ENCODE assay signal across 24 cellular contexts in genomic region chr16:28241924-28242323, GRCh38. TPM values are rescaled to one million over a fixed set of nuclear protein-coding genes. Genes with fewer than 3 reads are reported as not detected.
DNase-seq lines count a peak whose midpoint lies in the region; ATAC-seq, FAIRE-seq and TF ChIP-seq lines count a peak whose summit lies in the region.
"Had no signal": no experiment of that assay in that cellular context is flagged by ENCODE, and none has a peak within 500 bp of the region (broad histone marks: within the 10 kb centered on the region; RNA-seq: fewer than 3 reads in every experiment).

No MANE protein-coding gene starts in this region.

- in situ Hi-C loops in HepG2 (cut with HindIII; ENCODE audit: extremely low pct_ligation_motif_present, low pct_unique_long_range_greater_than_20kb): no loop called here

- peaks cover 2% of the 10 kb centered on the region for H3K36me3 Mint-ChIP-seq in chondrocyte (ENCODE audit: low read depth)
- H3K36me3 Mint-ChIP-seq in activated CD4-positive, alpha-beta memory T cell treated with anti-CD3 and anti-CD28 coated beads, Interleukin-2, amount 10 ng/mL, durations not matched to agents 7 days and 5 days (ENCODE audit: low read depth): no peaks in the 10 kb centered on the region
- H3K36me3 Mint-ChIP-seq: CD4-positive, alpha-beta memory T cell had no signal

- H3K27me3 Mint-ChIP-seq in chondrocyte (ENCODE audit: low read depth): peaks cover 6% of the 10 kb centered on the region
- H3K27me3 Mint-ChIP-seq in activated CD4-positive, alpha-beta memory T cell treated with anti-CD3 and anti-CD28 coated beads, Interleukin-2, amount 10 ng/mL, durations not matched to agents 7 days and 5 days: peaks cover 2% of the 10 kb centered on the region
- H3K27me3 Mint-ChIP-seq: CD4-positive, alpha-beta memory T cell had no signal

- H3K4me2 ChIP-seq in HepG2 (ENCODE audit: low read depth, low read length): no peak overlapping the region
- no peak overlapping the region for H3K4me2 ChIP-seq in trophoblast cell (ENCODE audit: low read length)
- H3K4me2 ChIP-seq: A549 had no signal

- no peak overlapping the region for H2BK5ac ChIP-seq in trophoblast cell (ENCODE audit: low read depth, low read length, poor library complexity)

- DNase-seq in chondrocyte (ENCODE audit: low spot score): no peak
- DNase-seq in HepG2 (ENCODE audit: low spot score): no peak
- no peak for DNase-seq in trophoblast cell
- no peak for DNase-seq in NK-92 (lab: John Stamatoyannopoulos, UW; ENCODE audit: unreplicated experiment)
- DNase-seq in hepatic stellate cell (ENCODE audit: low spot score): no peak
- no peak for DNase-seq in activated CD4-positive, alpha-beta memory T cell treated with anti-CD3 and anti-CD28 coated beads, Interleukin-2, amount 10 ng/mL, durations not matched to agents 7 days and 5 days
- DNase-seq: 8988T; ACHN; AML-193; C1 segment of cervical spinal cord; Calu3; CD4-positive, alpha-beta memory T cell; COR-L47; DMS53; DMS79 treated with DMSO at 0.1 percent for 48 hours; GF-D8; GM23248; H9; HFFc6 had no signal

- H4K91ac ChIP-seq in trophoblast cell (ENCODE audit: low read depth, low read length): no peak overlapping the region

- ATAC-seq in HepG2 (peak; percentile 23; the same call in 1 of the 3 replicates), GM21526 (IDR thresholded peaks at IDR 0.05; ENCODE audit: low FRiP score, unreplicated experiment) (no peak)
- ATAC-seq: A549, HCT116 had no signal

- no peak overlapping the region for H3K4me3 ChIP-seq in HepG2 (replicated peaks in 1 of 3; ENCODE audit: insufficient read depth in 1 of 3, low read depth in 2 of 3, low read length in 3 of 3)
- H3K4me3 ChIP-seq in trophoblast cell (ENCODE audit: low read depth, low read length): peak overlapping the region; percentile 25
- H3K4me3 ChIP-seq: A549, GM23248 had no signal

- no peaks in the 10 kb centered on the region for H3K9me3 ChIP-seq in HepG2 (ENCODE audit: low read length)
- H3K9me3 ChIP-seq in trophoblast cell (ENCODE audit: insufficient read depth, low read depth, low read length): peaks cover 3% of the 10 kb centered on the region

- no peak overlapping the region for H3K4ac ChIP-seq in trophoblast cell (ENCODE audit: low read depth, low read length)

- no peak overlapping the region for H3K23ac ChIP-seq in trophoblast cell (ENCODE audit: low read length)

- no peak overlapping the region for H3K9ac ChIP-seq in HepG2 (ENCODE audit: insufficient read depth, low read depth, low read length)
- H3K9ac ChIP-seq in trophoblast cell (ENCODE audit: low read length): no peak overlapping the region
- H3K9ac ChIP-seq: GM23248 had no signal

- TF ChIP-seq POLR2A in HepG2 (IDR thresholded peaks at IDR 0.05; ENCODE audit: insufficient read depth in 1 of 2, low read depth in 2 of 2, low read length in 2 of 2): no peak

- H2AK5ac ChIP-seq in trophoblast cell (ENCODE audit: low read length): no peak overlapping the region

- TF ChIP-seq EP300 in HepG2 (IDR thresholded peaks at IDR 0.05; ENCODE audit: low read depth in 2 of 2, low read length in 2 of 2) (no peak), HepG2 (CRISPR knock-in tag; IDR thresholded peaks at IDR 0.05; ENCODE audit: borderline replicate concordance) (no peak)

- H4K8ac ChIP-seq in trophoblast cell (ENCODE audit: low read depth, low read length): no peak overlapping the region

- peak overlapping the region; percentile 41 for H3K27ac Mint-ChIP-seq in chondrocyte (ENCODE audit: unreplicated experiment)
- H3K27ac Mint-ChIP-seq in activated CD4-positive, alpha-beta memory T cell treated with anti-CD3 and anti-CD28 coated beads, Interleukin-2, amount 10 ng/mL, durations not matched to agents 7 days and 5 days: no peak overlapping the region
- H3K27ac Mint-ChIP-seq: CD4-positive, alpha-beta memory T cell; H9; HFFc6 had no signal

- H2BK12ac ChIP-seq in trophoblast cell (ENCODE audit: low read length): no peak overlapping the region

- intact Hi-C loops in HepG2 (cut with micrococcal nuclease; ENCODE audit: unreplicated experiment): no loop called here

- TF ChIP-seq RAD21 in HepG2 (CRISPR knock-in tag; IDR thresholded peaks at IDR 0.05): no peak

- H3K18ac ChIP-seq in trophoblast cell (ENCODE audit: low read length): no peak overlapping the region

- no peak overlapping the region for H3K27ac ChIP-seq in HepG2 (ENCODE audit: extremely low read length, insufficient read depth, low read length)
- H3K27ac ChIP-seq in trophoblast cell (ENCODE audit: low read depth, low read length): no peak overlapping the region
- H3K27ac ChIP-seq: A549, GM23248 had no signal

- no peaks in the 10 kb centered on the region for H3K36me3 ChIP-seq in HepG2 (replicated peaks in 1 of 2; ENCODE audit: control insufficient read depth in 1 of 2, insufficient read depth in 2 of 2, low read length in 2 of 2)
- no peaks in the 10 kb centered on the region for H3K36me3 ChIP-seq in trophoblast cell (ENCODE audit: control insufficient read depth in 1 of 2, insufficient read depth in 2 of 2, low read length in 2 of 2)

- CTCF ChIA-PET in HepG2 (lab: Yijun Ruan, JAX; ENCODE audit: low intra/inter-chr PET ratio, low total read pairs): no interaction called here
- CTCF ChIA-PET in activated CD4-positive, alpha-beta memory T cell treated with anti-CD3 and anti-CD28 coated beads, Interleukin-2, amount 10 ng/mL, durations not matched to agents 7 days and 5 days (lab: Charles Lee): no interaction called here

- no peak for FAIRE-seq in HepG2 (lab: Jason Lieb, UNC)
- FAIRE-seq: A549, GM12891, GM18507 had no signal

- H4K12ac ChIP-seq in trophoblast cell (ENCODE audit: low read depth, low read length): no peak overlapping the region

- no peaks in the 10 kb centered on the region for H3K9me3 Mint-ChIP-seq in chondrocyte (ENCODE audit: low read depth)
- H3K9me3 Mint-ChIP-seq in activated CD4-positive, alpha-beta memory T cell treated with anti-CD3 and anti-CD28 coated beads, Interleukin-2, amount 10 ng/mL, durations not matched to agents 7 days and 5 days: peaks cover 5% of the 10 kb centered on the region

- H3K4me1 ChIP-seq in HepG2 (ENCODE audit: insufficient read depth, low read length): peaks cover 10% of the 10 kb centered on the region
- no peaks in the 10 kb centered on the region for H3K4me1 ChIP-seq in trophoblast cell (ENCODE audit: control insufficient read depth in 1 of 2, insufficient read depth in 2 of 2, low read length in 2 of 2)
- H3K4me1 ChIP-seq: A549 had no signal

- POLR2A ChIA-PET in HepG2 (lab: Yijun Ruan, JAX): no interaction called here
- POLR2A ChIA-PET in activated CD4-positive, alpha-beta memory T cell treated with anti-CD3 and anti-CD28 coated beads, Interleukin-2, amount 10 ng/mL, durations not matched to agents 7 days and 5 days (lab: Charles Lee): no interaction called here

- TF ChIP-seq CTCF in chondrocyte (IDR thresholded peaks at IDR 0.05) (no peak), HepG2 (CRISPR knock-in tag; IDR thresholded peaks at IDR 0.05) (no peak)

- BruUV-seq in HepG2 (replicated peaks; lab: Mats Ljungman, UMichigan): no TSS peak

- H4K20me1 ChIP-seq in HepG2 (ENCODE audit: insufficient read depth, low read length): no peaks in the 10 kb centered on the region

- H3K27me3 ChIP-seq in HepG2 (ENCODE audit: control insufficient read depth in 1 of 2, insufficient read depth in 2 of 2, low read length in 2 of 2): peaks cover 1 to 3% of the 10 kb centered on the region in 2 experiments; a peak in 2 of 5 replicates
- H3K27me3 ChIP-seq in trophoblast cell (ENCODE audit: insufficient read depth, low read length): no peaks in the 10 kb centered on the region

- H2AFZ ChIP-seq in HepG2 (ENCODE audit: low read length) (no peak overlapping the region), trophoblast cell (ENCODE audit: insufficient read depth, low read length, poor library complexity) (no peak overlapping the region)
- H2AFZ ChIP-seq: GM23248 had no signal

- no peak overlapping the region for H3K14ac ChIP-seq in trophoblast cell (ENCODE audit: low read length)

- no peaks in the 10 kb centered on the region for H3K4me1 Mint-ChIP-seq in chondrocyte (ENCODE audit: low read depth)
- H3K4me1 Mint-ChIP-seq in activated CD4-positive, alpha-beta memory T cell treated with anti-CD3 and anti-CD28 coated beads, Interleukin-2, amount 10 ng/mL, durations not matched to agents 7 days and 5 days: no peaks in the 10 kb centered on the region
- H3K4me1 Mint-ChIP-seq: CD4-positive, alpha-beta memory T cell; H9 had no signal

- no peaks in the 10 kb centered on the region for H3K79me1 ChIP-seq in trophoblast cell (ENCODE audit: low read length)

- no peak overlapping the region for H3K4me3 Mint-ChIP-seq in chondrocyte (ENCODE audit: unreplicated experiment)
- no peak overlapping the region for H3K4me3 Mint-ChIP-seq in activated CD4-positive, alpha-beta memory T cell treated with anti-CD3 and anti-CD28 coated beads, Interleukin-2, amount 10 ng/mL, durations not matched to agents 7 days and 5 days
- H3K4me3 Mint-ChIP-seq: CD4-positive, alpha-beta memory T cell; H9; HFFc6 had no signal

- H3K79me2 ChIP-seq in HepG2 (ENCODE audit: insufficient read depth, low read length) (no peaks in the 10 kb centered on the region), trophoblast cell (ENCODE audit: control insufficient read depth, insufficient read depth, low read length, poor library complexity) (no peaks in the 10 kb centered on the region)

- no peak overlapping the region for H2BK120ac ChIP-seq in trophoblast cell (ENCODE audit: insufficient read depth, low read length, poor library complexity)

- 47% methylated on average over 3 of the region's 6 CpGs for WGBS in HepG2 (ENCODE audit: low lambda C conversion rate)
- WGBS in trophoblast cell (ENCODE audit: extremely low coverage, insufficient coverage, insufficient read length): no CpG with 5 or more reads among the region's 6 CpGs

RNA-seq across cellular contexts. Expression of gene XPO6, which starts 30.2 kb away (rescaled TPM):
- total RNA-seq in chondrocyte: 124 to 133 TPM (median 128 TPM) in 3 replicates
- 102 and 109 TPM in 2 replicates for total RNA-seq in HepG2 (2016; rRNA removed; fragmentation: Illumina TruSeq; extraction: Trizol)
- 46.6 and 57.5 TPM in 2 replicates for total RNA-seq in HepG2 (2016; cell fraction: cytosol; rRNA removed; fragmentation: Illumina TruSeq; extraction: Trizol; ENCODE audit: low read depth)
- 85.8 and 109 TPM in 2 replicates for total RNA-seq in HepG2 (2016; cell fraction: insoluble cytoplasmic fraction; rRNA removed; fragmentation: Illumina TruSeq; extraction: Trizol)
- 87.0 and 101 TPM in 2 replicates for total RNA-seq in HepG2 (2016; cell fraction: membrane; rRNA removed; fragmentation: Illumina TruSeq; extraction: Trizol)
- 104 and 150 TPM in 2 replicates for total RNA-seq in HepG2 (2016; cell fraction: nucleus; rRNA removed; fragmentation: Illumina TruSeq; extraction: Trizol)
- 119 and 129 TPM in 2 replicates for polyA plus RNA-seq in HepG2 (2011; rRNA removed)
- 93.9 and 123 TPM in 2 replicates for polyA plus RNA-seq in HepG2 (2011; cell fraction: cytosol; rRNA removed)
- 278 and 283 TPM in 2 replicates for polyA plus RNA-seq in HepG2 (2011; cell fraction: nucleus; rRNA removed)
- polyA plus RNA-seq in HepG2 (2012): 52.1 and 55.0 TPM in 2 replicates
- 19.8 and 23.6 TPM in 2 replicates for polyA plus RNA-seq in HepG2 (2016; cell fraction: cytosol; fragmentation: Illumina TruSeq; extraction: Trizol; ENCODE audit: low read depth)
- polyA plus RNA-seq in HepG2 (2016; cell fraction: insoluble cytoplasmic fraction; fragmentation: Illumina TruSeq; extraction: Trizol; ENCODE audit: low read depth): 97.4 and 110 TPM in 2 replicates
- 67.2 and 72.4 TPM in 2 replicates for polyA plus RNA-seq in HepG2 (2016; cell fraction: membrane; fragmentation: Illumina TruSeq; extraction: Trizol; ENCODE audit: low read depth)
- polyA plus RNA-seq in HepG2 (2016; cell fraction: nucleus; fragmentation: Illumina TruSeq; extraction: Trizol; ENCODE audit: insufficient read depth, low read depth): 153 and 165 TPM in 2 replicates
- 284 and 462 TPM in 2 replicates for polyA minus RNA-seq in HepG2 (2011; rRNA and poly(A)+ RNA removed; ENCODE audit: low replicate concordance)
- 88.5 and 89.2 TPM in 2 replicates for polyA minus RNA-seq in HepG2 (2011; cell fraction: cytosol; rRNA and poly(A)+ RNA removed)
- 247 and 281 TPM in 2 replicates for polyA minus RNA-seq in HepG2 (2011; cell fraction: nucleus; rRNA and poly(A)+ RNA removed)
- polyA plus RNA-seq in trophoblast cell (2013): 32.7 and 36.0 TPM in 2 replicates
- 100 to 1,000 TPM; 218 to 223 TPM for total RNA-seq in activated CD4-positive, alpha-beta memory T cell treated with anti-CD3 and anti-CD28 coated beads, Interleukin-2, amount 10 ng/mL, durations not matched to agents 7 days and 5 days

RNA-seq across cellular contexts. Expression of gene SBK1, which starts 50.4 kb away (rescaled TPM):
- 1.5 to 2.8 TPM (median 1.7 TPM) in 3 replicates for total RNA-seq in chondrocyte
- 0.15 and 0.18 TPM in 2 replicates for total RNA-seq in HepG2 (2016; rRNA removed; fragmentation: Illumina TruSeq; extraction: Trizol)
- 0.09 TPM in 1 of 2 replicates, not detected in the other for total RNA-seq in HepG2 (2016; cell fraction: cytosol; rRNA removed; fragmentation: Illumina TruSeq; extraction: Trizol; ENCODE audit: low read depth)
- total RNA-seq in HepG2 (2016; cell fraction: insoluble cytoplasmic fraction; rRNA removed; fragmentation: Illumina TruSeq; extraction: Trizol): 0.19 and 0.25 TPM in 2 replicates
- total RNA-seq in HepG2 (2016; cell fraction: membrane; rRNA removed; fragmentation: Illumina TruSeq; extraction: Trizol): 0.22 and 0.28 TPM in 2 replicates
- 0.13 and 0.16 TPM in 2 replicates for total RNA-seq in HepG2 (2016; cell fraction: nucleus; rRNA removed; fragmentation: Illumina TruSeq; extraction: Trizol)
- 0.17 and 0.26 TPM in 2 replicates for polyA plus RNA-seq in HepG2 (2011; rRNA removed)
- polyA plus RNA-seq in HepG2 (2011; cell fraction: cytosol; rRNA removed): 0.19 and 0.26 TPM in 2 replicates
- 0.59 and 0.61 TPM in 2 replicates for polyA plus RNA-seq in HepG2 (2011; cell fraction: nucleus; rRNA removed)
- polyA plus RNA-seq in HepG2 (2012): 0.44 and 0.76 TPM in 2 replicates
- 0.06 and 0.08 TPM in 2 replicates for polyA plus RNA-seq in HepG2 (2016; cell fraction: cytosol; fragmentation: Illumina TruSeq; extraction: Trizol; ENCODE audit: low read depth)
- polyA plus RNA-seq in HepG2 (2016; cell fraction: insoluble cytoplasmic fraction; fragmentation: Illumina TruSeq; extraction: Trizol; ENCODE audit: low read depth): 0.66 and 0.71 TPM in 2 replicates
- polyA plus RNA-seq in HepG2 (2016; cell fraction: membrane; fragmentation: Illumina TruSeq; extraction: Trizol; ENCODE audit: low read depth): 0.19 and 0.34 TPM in 2 replicates
- 0.70 and 0.92 TPM in 2 replicates for polyA plus RNA-seq in HepG2 (2016; cell fraction: nucleus; fragmentation: Illumina TruSeq; extraction: Trizol; ENCODE audit: insufficient read depth, low read depth)
- 0.16 and 0.52 TPM in 2 replicates for polyA minus RNA-seq in HepG2 (2011; rRNA and poly(A)+ RNA removed; ENCODE audit: low replicate concordance)
- 0.26 and 0.59 TPM in 2 replicates for polyA minus RNA-seq in HepG2 (2011; cell fraction: cytosol; rRNA and poly(A)+ RNA removed)
- 0.13 and 0.25 TPM in 2 replicates for polyA minus RNA-seq in HepG2 (2011; cell fraction: nucleus; rRNA and poly(A)+ RNA removed)
- 21.5 and 21.8 TPM in 2 replicates for polyA plus RNA-seq in trophoblast cell (2013)
- total RNA-seq in activated CD4-positive, alpha-beta memory T cell treated with anti-CD3 and anti-CD28 coated beads, Interleukin-2, amount 10 ng/mL, durations not matched to agents 7 days and 5 days: 1 to 10 TPM; 9.8 TPM
- total RNA-seq: GM23248, HFFc6 had no signal
- polyA plus RNA-seq: GM23248 had no signal
